In the genomic region with DNA sequence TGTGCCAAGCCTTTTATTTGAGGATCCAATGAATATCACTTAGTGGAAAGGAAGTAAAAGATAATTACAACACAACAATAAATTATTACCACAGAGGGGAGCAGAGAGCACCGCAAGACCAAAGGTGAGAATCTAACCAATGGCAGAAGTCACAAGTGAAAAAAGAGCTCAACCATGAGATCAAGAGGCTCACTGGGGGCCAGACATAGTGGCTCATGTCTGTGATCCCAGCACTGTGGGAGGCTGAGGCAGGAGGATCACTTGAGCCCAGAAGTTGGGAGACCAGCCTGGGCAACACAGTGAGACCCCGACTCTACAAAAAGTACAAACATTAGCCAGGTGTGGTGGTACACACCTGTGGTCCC, we compare ENCODE assay signal across 16 cellular contexts. TPM values are rescaled to one million over a fixed set of nuclear protein-coding genes. Genes with fewer than 3 reads are reported as not detected.
DNase-seq lines count a peak whose midpoint lies in the region; ATAC-seq and TF ChIP-seq lines count a peak whose summit lies in the region.
"Had no signal": no experiment of that assay in that cellular context is flagged by ENCODE, and none has a peak within 500 bp of the region (broad histone marks: within the 10 kb centered on the region; RNA-seq: fewer than 3 reads in every experiment).

No MANE protein-coding gene starts in this region.

- intact Hi-C loops in CD4-positive, alpha-beta T cell (cut with DNase I, micrococcal nuclease) = no loop called here
- intact Hi-C loops in uterus (cut with DNase I; ENCODE audit: low total_unique reads) = no loop called here

- peak overlapping the region; percentile 71 for H3K27ac Mint-ChIP-seq in CD4-positive, alpha-beta T cell
- peak overlapping the region in 3 of 5 experiments; percentile 3 to 65 (median 50) for H3K27ac Mint-ChIP-seq in brain
- peak overlapping the region; percentile 44 to 80 for H3K27ac Mint-ChIP-seq in natural killer cell treated with Interleukin-12 subunit alpha and Interleukin-12 subunit beta and Interleukin-15 and Interleukin-18, amount 100 ng/mL, for 72 hours
- H3K27ac Mint-ChIP-seq: activated T-helper 2 cell treated with anti-CD3 and anti-CD28 coated beads, Interferon-gamma antibody, Interleukin-2, Interleukin-4, amounts not matched to agents 10 μg/mL and 5 μg/mL and 100 μg/mL, durations not matched to agents 14 hours and 24 hours and 36 hours had no signal

- POLR2A ChIA-PET in CD4-positive, alpha-beta T cell (lab: Charles Lee) = interaction anchor here (1.5 to 1.7 kb wide), 2 partner anchors 11 to 17 kb away, joined by 5 to 9 read pairs; no protein-coding TSS in a partner anchor
- POLR2A ChIA-PET in HEK293 (lab: Yijun Ruan, JAX) = no interaction called here

- H3K4me3 Mint-ChIP-seq in CD4-positive, alpha-beta T cell = peak overlapping the region; percentile 60
- no peak overlapping the region for H3K4me3 Mint-ChIP-seq in brain
- H3K4me3 Mint-ChIP-seq in natural killer cell treated with Interleukin-12 subunit alpha and Interleukin-12 subunit beta and Interleukin-15 and Interleukin-18, amount 100 ng/mL, for 72 hours = peak overlapping the region; percentile 57

- peaks cover 77% of the 10 kb centered on the region for H3K4me1 Mint-ChIP-seq in CD4-positive, alpha-beta T cell (ENCODE audit: low read depth)
- H3K4me1 Mint-ChIP-seq in brain = peaks cover 67% of the 10 kb centered on the region
- H3K4me1 Mint-ChIP-seq in natural killer cell treated with Interleukin-12 subunit alpha and Interleukin-12 subunit beta and Interleukin-15 and Interleukin-18, amount 100 ng/mL, for 72 hours (ENCODE audit: low read depth in 2 of 2) = peaks cover 53 to 58% of the 10 kb centered on the region in 2 donors

- H3K9me3 Mint-ChIP-seq in CD4-positive, alpha-beta T cell = peaks cover 2% of the 10 kb centered on the region
- peaks cover 0 to 3% (median 0%) of the 10 kb centered on the region in 5 experiments for H3K9me3 Mint-ChIP-seq in brain
- no peaks in the 10 kb centered on the region for H3K9me3 Mint-ChIP-seq in natural killer cell treated with Interleukin-12 subunit alpha and Interleukin-12 subunit beta and Interleukin-15 and Interleukin-18, amount 100 ng/mL, for 72 hours
- H3K9me3 Mint-ChIP-seq: activated T-helper 2 cell treated with anti-CD3 and anti-CD28 coated beads, Interferon-gamma antibody, Interleukin-2, Interleukin-4, amounts not matched to agents 10 μg/mL and 5 μg/mL and 100 μg/mL, durations not matched to agents 14 hours and 24 hours and 36 hours had no signal

- no peaks in the 10 kb centered on the region for H3K27me3 Mint-ChIP-seq in CD4-positive, alpha-beta T cell
- no peaks in the 10 kb centered on the region for H3K27me3 Mint-ChIP-seq in brain
- H3K27me3 Mint-ChIP-seq in natural killer cell treated with Interleukin-12 subunit alpha and Interleukin-12 subunit beta and Interleukin-15 and Interleukin-18, amount 100 ng/mL, for 72 hours = no peaks in the 10 kb centered on the region

- H3K4me1 ChIP-seq in HEK293 (ENCODE audit: control insufficient read depth, insufficient read depth, low read length) (peaks cover 14% of the 10 kb centered on the region), uterus (peaks cover 2 to 3% of the 10 kb centered on the region in 2 donors)

- H3K36me3 Mint-ChIP-seq in CD4-positive, alpha-beta T cell (ENCODE audit: low read depth) = peaks cover 20% of the 10 kb centered on the region
- H3K36me3 Mint-ChIP-seq in brain = peaks cover 31% of the 10 kb centered on the region
- H3K36me3 Mint-ChIP-seq in natural killer cell treated with Interleukin-12 subunit alpha and Interleukin-12 subunit beta and Interleukin-15 and Interleukin-18, amount 100 ng/mL, for 72 hours = no peaks in the 10 kb centered on the region

- DNase-seq in CD4-positive, alpha-beta T cell = no peak
- no peak for DNase-seq in natural killer cell treated with Interleukin-12 subunit alpha and Interleukin-12 subunit beta and Interleukin-15 and Interleukin-18, amount 100 ng/mL, for 72 hours (ENCODE audit: low spot score)
- DNase-seq in DMS 273 treated with DMSO at 0.1 percent for 48 hours (lab: John Stamatoyannopoulos, UW) (no peak), uterus (no peak), cerebellum (ENCODE audit: low spot score) (no peak)
- DNase-seq: GOT3, islet precursor cell, NCI-H1092, NCI-H226, SK-N-SH had no signal

- H3K27me3 ChIP-seq in CD4-positive, alpha-beta T cell (ENCODE audit: control insufficient read depth, insufficient read depth, low read length) = no peaks in the 10 kb centered on the region
- H3K27me3 ChIP-seq in uterus = no peaks in the 10 kb centered on the region
- H3K27me3 ChIP-seq: cardiac muscle cell, vagina had no signal

- H3K4me3 ChIP-seq in HEK293 (ENCODE audit: low read depth, low read length) (no peak overlapping the region), uterus (no peak overlapping the region)
- H3K4me3 ChIP-seq: cardiac muscle cell, psoas muscle, vagina had no signal

- CTCF ChIA-PET in CD4-positive, alpha-beta T cell (lab: Charles Lee) = interaction anchor here (1.2 kb wide), 1 partner anchor 16 kb away, joined by 3 read pairs; no protein-coding TSS in a partner anchor
- CTCF ChIA-PET in HEK293 (lab: Yijun Ruan, JAX) = no interaction called here

- H3K36me3 ChIP-seq in HEK293 (ENCODE audit: control insufficient read depth in 2 of 2, insufficient read depth in 1 of 2, low read length in 2 of 2) = peaks cover 0 to 3% of the 10 kb centered on the region in 2 experiments; a peak in 2 of 3 replicates
- H3K36me3 ChIP-seq in uterus = no peaks in the 10 kb centered on the region
- H3K36me3 ChIP-seq: cardiac muscle cell, vagina had no signal

- no peak for TF ChIP-seq CTCF in CD4-positive, alpha-beta T cell (IDR thresholded peaks at IDR 0.05)
- no peak for TF ChIP-seq CTCF in HEK293 (tag by site-specific recombination; IDR thresholded peaks at IDR 0.05)
- no peak for TF ChIP-seq CTCF in brain (conservative IDR thresholded peaks at IDR 0.05)
- no peak for TF ChIP-seq CTCF in uterus (IDR thresholded peaks at IDR 0.05)

- H3K27ac ChIP-seq in CD4-positive, alpha-beta T cell (ENCODE audit: low read depth, low read length) = no peak overlapping the region
- H3K27ac ChIP-seq in HEK293 (ENCODE audit: extremely low read depth, low read depth, low read length) (no peak overlapping the region), uterus (no peak overlapping the region)
- H3K27ac ChIP-seq: cardiac muscle cell, psoas muscle, vagina had no signal

- H3K9me3 ChIP-seq in CD4-positive, alpha-beta T cell (ENCODE audit: control insufficient read depth, low read length) = no peaks in the 10 kb centered on the region
- H3K9me3 ChIP-seq in HEK293 (ENCODE audit: control insufficient read depth, insufficient read depth, low read depth, low read length) (no peaks in the 10 kb centered on the region), uterus (no peaks in the 10 kb centered on the region)
- H3K9me3 ChIP-seq: psoas muscle, SK-N-SH, vagina had no signal

- no peak for ATAC-seq in CD4-positive, alpha-beta T cell (ENCODE audit: poor library complexity)
- ATAC-seq in natural killer cell treated with Interleukin-12 subunit alpha and Interleukin-12 subunit beta and Interleukin-15 and Interleukin-18, amount 100 ng/mL, for 72 hours = peak; percentile 59 to 73
- ATAC-seq: psoas muscle had no signal

- no peak for TF ChIP-seq POLR2A in uterus (IDR thresholded peaks at IDR 0.05)

TF ChIP-seq in HEK293, 187 proteins besides CTCF, POLR2A, EP300 and RAD21:
- peak; percentile 50; the same call in 1 of the 2 replicates for TF ChIP-seq GLIS1 (tag by site-specific recombination; IDR thresholded peaks at IDR 0.05)
- TF ChIP-seq SP7 (tag by site-specific recombination; IDR thresholded peaks at IDR 0.05) = peak; percentile 56
- no peak for TF ChIP-seq YY1 (tag by site-specific recombination; IDR thresholded peaks at IDR 0.05)
- TF ChIP-seq SCRT2 (tag by site-specific recombination; IDR thresholded peaks at IDR 0.05) = no peak
- peak; percentile 87 for TF ChIP-seq ZNF121 (tag by site-specific recombination; IDR thresholded peaks at IDR 0.05)
- no peak for TF ChIP-seq ZNF560 (tag by site-specific recombination; IDR thresholded peaks at IDR 0.05; ENCODE audit: borderline replicate concordance)
- TF ChIP-seq PRDM1 (tag by site-specific recombination; IDR thresholded peaks at IDR 0.05) = no peak
- TF ChIP-seq ZNF571 (tag by site-specific recombination; IDR thresholded peaks at IDR 0.05) = no peak
- no peak for TF ChIP-seq HOXA7 (CRISPR knock-in tag; IDR thresholded peaks at IDR 0.05; ENCODE audit: borderline replicate concordance)
- peak; percentile 58 for TF ChIP-seq ZBTB8A (tag by site-specific recombination; IDR thresholded peaks at IDR 0.05)

RNA-seq across cellular contexts. Expression of a gene that starts 17.7 kb away (rescaled TPM):
- total RNA-seq in CD4-positive, alpha-beta T cell = 100 to 1,000 TPM; 200 to 211 TPM
- polyA plus RNA-seq in brain (ENCODE audit: insufficient read depth, low read depth, low replicate concordance) = 53.2 TPM
- total RNA-seq in natural killer cell treated with Interleukin-12 subunit alpha and Interleukin-12 subunit beta and Interleukin-15 and Interleukin-18, amount 100 ng/mL, for 72 hours = 100 to 1,000 TPM; 197 to 320 TPM
- 100 to 1,000 TPM in 1 of 4 donors, 10 to 100 TPM in 3; 20.5 to 182 (median 45.5) TPM for total RNA-seq in uterus
- total RNA-seq in cerebellum = 49.4 TPM

RNA-seq across cellular contexts. Expression of a gene that starts 35.5 kb away (rescaled TPM):
- 100 to 1,000 TPM; 163 to 167 TPM for total RNA-seq in CD4-positive, alpha-beta T cell
- 54.6 TPM for polyA plus RNA-seq in brain (ENCODE audit: insufficient read depth, low read depth, low replicate concordance)
- total RNA-seq in natural killer cell treated with Interleukin-12 subunit alpha and Interleukin-12 subunit beta and Interleukin-15 and Interleukin-18, amount 100 ng/mL, for 72 hours = 100 to 1,000 TPM in 1 of 2 donors, 10 to 100 TPM in 1; 88.6 to 188 TPM
- 100 to 1,000 TPM in 3 of 4 donors, 10 to 100 TPM in 1; 66.6 to 208 (median 144) TPM for total RNA-seq in uterus
- 102 TPM for total RNA-seq in cerebellum

Comparison
In these comparisons a context has a peak if more than half of its experiments do, and no peak if none do; other contexts are left out.
1. H3K4me3 Mint-ChIP-seq: peak in CD4-positive, alpha-beta T cell (single experiment) and natural killer cell treated with Interleukin-12 subunit alpha and Interleukin-12 subunit beta and Interleukin-15 and Interleukin-18, amount 100 ng/mL, for 72 hours (single experiment); none in brain (0 of 5).
2. Peak in every context shown above with its lines, with median percentiles within 50 percentile points of each other: H3K27ac Mint-ChIP-seq.